1 cellular context compared by ENCODE assay signal in the genomic region with DNA sequence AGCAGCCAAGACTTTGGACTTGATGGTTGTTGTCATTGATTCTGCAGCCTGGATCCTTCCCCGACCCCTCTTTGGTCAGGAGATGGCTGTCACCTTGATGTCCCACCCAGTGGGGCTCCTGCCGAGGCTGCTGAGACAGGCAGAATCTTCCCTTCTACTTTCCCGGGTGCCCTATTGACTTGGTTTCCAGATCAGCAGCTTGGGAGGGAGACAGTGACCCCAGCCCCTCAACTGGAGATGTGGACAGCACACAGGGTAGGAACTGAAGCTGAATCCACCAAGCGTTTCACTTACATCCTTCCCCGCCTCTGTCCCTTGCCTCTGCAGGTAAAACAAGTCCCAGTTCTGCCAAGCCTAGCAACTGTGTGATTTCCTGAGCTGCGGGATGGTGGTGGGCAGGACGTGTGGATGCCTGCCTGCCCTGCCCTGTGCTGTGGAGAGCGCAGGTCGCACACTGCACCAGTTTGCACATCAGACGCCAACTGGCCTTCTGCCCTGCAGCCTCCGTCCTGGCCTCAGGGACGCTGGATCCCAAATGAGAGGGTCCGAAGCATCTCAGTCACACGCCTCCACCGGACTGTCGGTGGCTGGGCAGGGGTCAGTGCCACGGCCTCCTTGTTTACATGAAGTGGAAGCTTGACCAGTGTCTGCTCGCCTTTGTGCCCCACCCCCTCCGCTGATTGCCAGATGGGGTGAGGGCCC.
A peak's percentile ranks its signal among the peaks of the same experiment; 100 is the strongest.
TF ChIP-seq lines count a peak whose summit lies in the region.

No MANE protein-coding gene starts in this region.

TF ChIP-seq in HepG2, 621 proteins besides CTCF, POLR2A, EP300 and RAD21:
- TF ChIP-seq WIZ (CRISPR knock-in tag; IDR thresholded peaks at IDR 0.05) = no peak
- TF ChIP-seq FOXP1 (IDR thresholded peaks at IDR 0.05) = no peak
- no peak for TF ChIP-seq FOXP1 (CRISPR knock-in tag; IDR thresholded peaks at IDR 0.05)
- TF ChIP-seq ZNF768 (CRISPR knock-in tag; IDR thresholded peaks at IDR 0.05) = 0 out of 2 replicates have a peak, but pooled peaks have one; percentile 19
- TF ChIP-seq, protein P1, sequence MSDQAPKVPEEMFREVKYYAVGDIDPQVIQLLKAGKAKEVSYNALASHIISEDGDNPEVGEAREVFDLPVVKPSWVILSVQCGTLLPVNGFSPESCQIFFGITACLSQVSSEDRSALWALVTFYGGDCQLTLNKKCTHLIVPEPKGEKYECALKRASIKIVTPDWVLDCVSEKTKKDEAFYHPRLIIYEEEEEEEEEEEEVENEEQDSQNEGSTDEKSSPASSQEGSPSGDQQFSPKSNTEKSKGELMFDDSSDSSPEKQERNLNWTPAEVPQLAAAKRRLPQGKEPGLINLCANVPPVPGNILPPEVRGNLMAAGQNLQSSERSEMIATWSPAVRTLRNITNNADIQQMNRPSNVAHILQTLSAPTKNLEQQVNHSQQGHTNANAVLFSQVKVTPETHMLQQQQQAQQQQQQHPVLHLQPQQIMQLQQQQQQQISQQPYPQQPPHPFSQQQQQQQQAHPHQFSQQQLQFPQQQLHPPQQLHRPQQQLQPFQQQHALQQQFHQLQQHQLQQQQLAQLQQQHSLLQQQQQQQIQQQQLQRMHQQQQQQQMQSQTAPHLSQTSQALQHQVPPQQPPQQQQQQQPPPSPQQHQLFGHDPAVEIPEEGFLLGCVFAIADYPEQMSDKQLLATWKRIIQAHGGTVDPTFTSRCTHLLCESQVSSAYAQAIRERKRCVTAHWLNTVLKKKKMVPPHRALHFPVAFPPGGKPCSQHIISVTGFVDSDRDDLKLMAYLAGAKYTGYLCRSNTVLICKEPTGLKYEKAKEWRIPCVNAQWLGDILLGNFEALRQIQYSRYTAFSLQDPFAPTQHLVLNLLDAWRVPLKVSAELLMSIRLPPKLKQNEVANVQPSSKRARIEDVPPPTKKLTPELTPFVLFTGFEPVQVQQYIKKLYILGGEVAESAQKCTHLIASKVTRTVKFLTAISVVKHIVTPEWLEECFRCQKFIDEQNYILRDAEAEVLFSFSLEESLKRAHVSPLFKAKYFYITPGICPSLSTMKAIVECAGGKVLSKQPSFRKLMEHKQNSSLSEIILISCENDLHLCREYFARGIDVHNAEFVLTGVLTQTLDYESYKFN (CRISPR knock-in tag; conservative IDR thresholded peaks at IDR 0.05) = 0 out of 2 replicates have a peak, but pooled peaks have one; percentile 63
- TF ChIP-seq, protein P2, sequence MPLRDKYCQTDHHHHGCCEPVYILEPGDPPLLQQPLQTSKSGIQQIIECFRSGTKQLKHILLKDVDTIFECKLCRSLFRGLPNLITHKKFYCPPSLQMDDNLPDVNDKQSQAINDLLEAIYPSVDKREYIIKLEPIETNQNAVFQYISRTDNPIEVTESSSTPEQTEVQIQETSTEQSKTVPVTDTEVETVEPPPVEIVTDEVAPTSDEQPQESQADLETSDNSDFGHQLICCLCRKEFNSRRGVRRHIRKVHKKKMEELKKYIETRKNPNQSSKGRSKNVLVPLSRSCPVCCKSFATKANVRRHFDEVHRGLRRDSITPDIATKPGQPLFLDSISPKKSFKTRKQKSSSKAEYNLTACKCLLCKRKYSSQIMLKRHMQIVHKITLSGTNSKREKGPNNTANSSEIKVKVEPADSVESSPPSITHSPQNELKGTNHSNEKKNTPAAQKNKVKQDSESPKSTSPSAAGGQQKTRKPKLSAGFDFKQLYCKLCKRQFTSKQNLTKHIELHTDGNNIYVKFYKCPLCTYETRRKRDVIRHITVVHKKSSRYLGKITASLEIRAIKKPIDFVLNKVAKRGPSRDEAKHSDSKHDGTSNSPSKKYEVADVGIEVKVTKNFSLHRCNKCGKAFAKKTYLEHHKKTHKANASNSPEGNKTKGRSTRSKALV (CRISPR knock-in tag; IDR thresholded peaks at IDR 0.05) = no peak
- TF ChIP-seq, protein P3, sequence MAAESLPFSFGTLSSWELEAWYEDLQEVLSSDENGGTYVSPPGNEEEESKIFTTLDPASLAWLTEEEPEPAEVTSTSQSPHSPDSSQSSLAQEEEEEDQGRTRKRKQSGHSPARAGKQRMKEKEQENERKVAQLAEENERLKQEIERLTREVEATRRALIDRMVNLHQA (CRISPR knock-in tag; IDR thresholded peaks at IDR 0.05) = no peak
- no peak for TF ChIP-seq PAWR (CRISPR knock-in tag; IDR thresholded peaks at IDR 0.05; ENCODE audit: borderline replicate concordance)
- no peak for TF ChIP-seq MBNL3 (CRISPR knock-in tag; conservative IDR thresholded peaks at IDR 0.05)
- TF ChIP-seq SKI (IDR thresholded peaks at IDR 0.05; ENCODE audit: partially characterized antibody) = peak; percentile 0
- TF ChIP-seq JDP2 (CRISPR knock-in tag; IDR thresholded peaks at IDR 0.05; ENCODE audit: borderline replicate concordance) = no peak
- no peak for TF ChIP-seq FOXO1 (CRISPR knock-in tag; IDR thresholded peaks at IDR 0.05)
- no peak for TF ChIP-seq ZNF143 (CRISPR knock-in tag; IDR thresholded peaks at IDR 0.05)
- TF ChIP-seq MLLT10 (CRISPR knock-in tag; IDR thresholded peaks at IDR 0.05) = no peak
- TF ChIP-seq ZNF30 (CRISPR knock-in tag; IDR thresholded peaks at IDR 0.05) = no peak
- TF ChIP-seq, protein P4, sequence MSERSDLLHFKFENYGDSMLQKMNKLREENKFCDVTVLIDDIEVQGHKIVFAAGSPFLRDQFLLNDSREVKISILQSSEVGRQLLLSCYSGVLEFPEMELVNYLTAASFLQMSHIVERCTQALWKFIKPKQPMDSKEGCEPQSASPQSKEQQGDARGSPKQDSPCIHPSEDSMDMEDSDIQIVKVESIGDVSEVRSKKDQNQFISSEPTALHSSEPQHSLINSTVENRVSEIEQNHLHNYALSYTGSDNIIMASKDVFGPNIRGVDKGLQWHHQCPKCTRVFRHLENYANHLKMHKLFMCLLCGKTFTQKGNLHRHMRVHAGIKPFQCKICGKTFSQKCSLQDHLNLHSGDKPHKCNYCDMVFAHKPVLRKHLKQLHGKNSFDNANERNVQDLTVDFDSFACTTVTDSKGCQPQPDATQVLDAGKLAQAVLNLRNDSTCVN (CRISPR knock-in tag; IDR thresholded peaks at IDR 0.05; ENCODE audit: borderline replicate concordance) = no peak
- no peak for TF ChIP-seq CEBPB (IDR thresholded peaks at IDR 0.05; ENCODE audit: borderline replicate concordance, low read depth, low read length)
- TF ChIP-seq, protein P5, sequence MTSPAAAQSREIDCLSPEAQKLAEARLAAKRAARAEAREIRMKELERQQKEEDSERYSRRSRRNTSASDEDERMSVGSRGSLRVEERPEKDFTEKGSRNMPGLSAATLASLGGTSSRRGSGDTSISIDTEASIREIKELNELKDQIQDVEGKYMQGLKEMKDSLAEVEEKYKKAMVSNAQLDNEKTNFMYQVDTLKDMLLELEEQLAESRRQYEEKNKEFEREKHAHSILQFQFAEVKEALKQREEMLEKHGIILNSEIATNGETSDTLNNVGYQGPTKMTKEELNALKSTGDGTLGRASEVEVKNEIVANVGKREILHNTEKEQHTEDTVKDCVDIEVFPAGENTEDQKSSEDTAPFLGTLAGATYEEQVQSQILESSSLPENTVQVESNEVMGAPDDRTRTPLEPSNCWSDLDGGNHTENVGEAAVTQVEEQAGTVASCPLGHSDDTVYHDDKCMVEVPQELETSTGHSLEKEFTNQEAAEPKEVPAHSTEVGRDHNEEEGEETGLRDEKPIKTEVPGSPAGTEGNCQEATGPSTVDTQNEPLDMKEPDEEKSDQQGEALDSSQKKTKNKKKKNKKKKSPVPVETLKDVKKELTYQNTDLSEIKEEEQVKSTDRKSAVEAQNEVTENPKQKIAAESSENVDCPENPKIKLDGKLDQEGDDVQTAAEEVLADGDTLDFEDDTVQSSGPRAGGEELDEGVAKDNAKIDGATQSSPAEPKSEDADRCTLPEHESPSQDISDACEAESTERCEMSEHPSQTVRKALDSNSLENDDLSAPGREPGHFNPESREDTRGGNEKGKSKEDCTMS (CRISPR knock-in tag; conservative IDR thresholded peaks at IDR 0.05) = no peak
- TF ChIP-seq SAFB2 (CRISPR knock-in tag; IDR thresholded peaks at IDR 0.05; ENCODE audit: borderline replicate concordance, low read depth) = no peak
- no peak for TF ChIP-seq ZNF703 (CRISPR knock-in tag; IDR thresholded peaks at IDR 0.05; ENCODE audit: borderline replicate concordance)
- TF ChIP-seq, protein P6, sequence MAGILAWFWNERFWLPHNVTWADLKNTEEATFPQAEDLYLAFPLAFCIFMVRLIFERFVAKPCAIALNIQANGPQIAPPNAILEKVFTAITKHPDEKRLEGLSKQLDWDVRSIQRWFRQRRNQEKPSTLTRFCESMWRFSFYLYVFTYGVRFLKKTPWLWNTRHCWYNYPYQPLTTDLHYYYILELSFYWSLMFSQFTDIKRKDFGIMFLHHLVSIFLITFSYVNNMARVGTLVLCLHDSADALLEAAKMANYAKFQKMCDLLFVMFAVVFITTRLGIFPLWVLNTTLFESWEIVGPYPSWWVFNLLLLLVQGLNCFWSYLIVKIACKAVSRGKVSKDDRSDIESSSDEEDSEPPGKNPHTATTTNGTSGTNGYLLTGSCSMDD (CRISPR knock-in tag; IDR thresholded peaks at IDR 0.05) = no peak
- TF ChIP-seq, protein P7, sequence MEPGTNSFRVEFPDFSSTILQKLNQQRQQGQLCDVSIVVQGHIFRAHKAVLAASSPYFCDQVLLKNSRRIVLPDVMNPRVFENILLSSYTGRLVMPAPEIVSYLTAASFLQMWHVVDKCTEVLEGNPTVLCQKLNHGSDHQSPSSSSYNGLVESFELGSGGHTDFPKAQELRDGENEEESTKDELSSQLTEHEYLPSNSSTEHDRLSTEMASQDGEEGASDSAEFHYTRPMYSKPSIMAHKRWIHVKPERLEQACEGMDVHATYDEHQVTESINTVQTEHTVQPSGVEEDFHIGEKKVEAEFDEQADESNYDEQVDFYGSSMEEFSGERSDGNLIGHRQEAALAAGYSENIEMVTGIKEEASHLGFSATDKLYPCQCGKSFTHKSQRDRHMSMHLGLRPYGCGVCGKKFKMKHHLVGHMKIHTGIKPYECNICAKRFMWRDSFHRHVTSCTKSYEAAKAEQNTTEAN (CRISPR knock-in tag; conservative IDR thresholded peaks at IDR 0.05) = 0 out of 2 replicates have a peak, but pooled peaks have one; percentile 11
- no peak for TF ChIP-seq HIVEP1 (CRISPR knock-in tag; IDR thresholded peaks at IDR 0.05)
- TF ChIP-seq DPF2 (CRISPR knock-in tag; IDR thresholded peaks at IDR 0.05; ENCODE audit: borderline replicate concordance, low read depth) = no peak
- TF ChIP-seq ZNF747 (CRISPR knock-in tag; IDR thresholded peaks at IDR 0.05; ENCODE audit: borderline replicate concordance) = no peak
- TF ChIP-seq PITX1 (CRISPR knock-in tag; IDR thresholded peaks at IDR 0.05) = no peak
- TF ChIP-seq, protein P8, sequence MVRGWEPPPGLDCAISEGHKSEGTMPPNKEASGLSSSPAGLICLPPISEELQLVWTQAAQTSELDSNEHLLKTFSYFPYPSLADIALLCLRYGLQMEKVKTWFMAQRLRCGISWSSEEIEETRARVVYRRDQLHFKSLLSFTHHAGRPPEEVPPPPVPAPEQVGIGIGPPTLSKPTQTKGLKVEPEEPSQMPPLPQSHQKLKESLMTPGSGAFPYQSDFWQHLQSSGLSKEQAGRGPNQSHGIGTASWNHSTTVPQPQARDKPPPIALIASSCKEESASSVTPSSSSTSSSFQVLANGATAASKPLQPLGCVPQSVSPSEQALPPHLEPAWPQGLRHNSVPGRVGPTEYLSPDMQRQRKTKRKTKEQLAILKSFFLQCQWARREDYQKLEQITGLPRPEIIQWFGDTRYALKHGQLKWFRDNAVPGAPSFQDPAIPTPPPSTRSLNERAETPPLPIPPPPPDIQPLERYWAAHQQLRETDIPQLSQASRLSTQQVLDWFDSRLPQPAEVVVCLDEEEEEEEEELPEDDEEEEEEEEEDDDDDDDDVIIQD (CRISPR knock-in tag; IDR thresholded peaks at IDR 0.05; ENCODE audit: low read depth) = no peak
- TF ChIP-seq SP1 (IDR thresholded peaks at IDR 0.05) = no peak
- no peak for TF ChIP-seq SP1 (CRISPR knock-in tag; IDR thresholded peaks at IDR 0.05)
- no peak for TF ChIP-seq NFIB (CRISPR knock-in tag; IDR thresholded peaks at IDR 0.05; ENCODE audit: borderline replicate concordance)
- no peak for TF ChIP-seq IKZF1 (IDR thresholded peaks at IDR 0.05)
TF ChIP-seq in HepG2: peak in this region for 4.
